8 cellular contexts compared by ENCODE assay signal in the genomic region with DNA sequence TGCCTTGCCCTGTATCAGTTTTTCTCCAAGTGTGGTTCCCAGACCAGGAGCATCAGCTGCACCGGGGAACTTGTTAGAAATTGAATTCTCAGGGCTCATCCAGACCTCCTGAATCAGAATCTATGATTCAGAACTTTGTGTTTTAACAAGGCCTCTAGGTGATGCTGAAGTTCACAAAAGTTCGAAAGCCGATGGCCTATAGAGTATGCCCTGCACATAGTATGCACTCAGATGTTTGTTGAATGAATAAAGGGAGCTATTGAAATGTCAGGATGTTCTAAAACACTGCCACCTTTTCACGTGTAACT. TPM values are rescaled to one million over a fixed set of nuclear protein-coding genes. Genes with fewer than 3 reads are reported as not detected.
A peak's percentile ranks its signal among the peaks of the same experiment; 100 is the strongest.
DNase-seq lines count a peak whose midpoint lies in the region; ATAC-seq and TF ChIP-seq lines count a peak whose summit lies in the region.

No MANE protein-coding gene starts in this region.

- H3K27me3 Mint-ChIP-seq in HFFc6 (ENCODE audit: insufficient read depth): no peaks in the 10 kb centered on the region; the same call in 1 of the 2 replicates
- H3K27me3 Mint-ChIP-seq in activated CD4-positive, alpha-beta memory T cell treated with anti-CD3 and anti-CD28 coated beads, Interleukin-2, amount 10 ng/mL, durations not matched to agents 7 days and 5 days: peaks cover 53% of the 10 kb centered on the region

- TF ChIP-seq CTCF in HFFc6 (IDR thresholded peaks at IDR 0.05) (peak; percentile 44), left ventricle myocardium inferior (IDR thresholded peaks at IDR 0.05; ENCODE audit: borderline replicate concordance) (no peak), gastrocnemius medialis (IDR thresholded peaks at IDR 0.05 in 4 of 5, conservative IDR thresholded peaks at IDR 0.05 in 1 of 5) (no peak)

- peaks cover 80% of the 10 kb centered on the region for H3K4me1 Mint-ChIP-seq in HFFc6 (ENCODE audit: low read depth)
- peaks cover 3% of the 10 kb centered on the region for H3K4me1 Mint-ChIP-seq in activated CD4-positive, alpha-beta memory T cell treated with anti-CD3 and anti-CD28 coated beads, Interleukin-2, amount 10 ng/mL, durations not matched to agents 7 days and 5 days

- in situ Hi-C loops in gastrocnemius medialis (cut with MboI; ENCODE audit: low sequenced_read_pairs in 4 of 4): no loop called here

- CTCF ChIA-PET in activated CD4-positive, alpha-beta memory T cell treated with anti-CD3 and anti-CD28 coated beads, Interleukin-2, amount 10 ng/mL, durations not matched to agents 7 days and 5 days (lab: Charles Lee): no interaction called here

- H3K4me3 Mint-ChIP-seq in HFFc6: peak overlapping the region; percentile 95
- peak overlapping the region; percentile 30 for H3K4me3 Mint-ChIP-seq in activated CD4-positive, alpha-beta memory T cell treated with anti-CD3 and anti-CD28 coated beads, Interleukin-2, amount 10 ng/mL, durations not matched to agents 7 days and 5 days

- peaks cover 21% of the 10 kb centered on the region for H3K36me3 Mint-ChIP-seq in HFFc6 (ENCODE audit: low read depth)
- H3K36me3 Mint-ChIP-seq in activated CD4-positive, alpha-beta memory T cell treated with anti-CD3 and anti-CD28 coated beads, Interleukin-2, amount 10 ng/mL, durations not matched to agents 7 days and 5 days (ENCODE audit: low read depth): no peaks in the 10 kb centered on the region

- ATAC-seq in gastrocnemius medialis (peak in 1 of 2 donors; percentile 27), GM19455 (IDR thresholded peaks at IDR 0.05; ENCODE audit: unreplicated experiment) (no peak), GM18498 (IDR thresholded peaks at IDR 0.05; ENCODE audit: unreplicated experiment) (no peak)

- H3K9me3 ChIP-seq in left ventricle myocardium inferior (replicated peaks): no peaks in the 10 kb centered on the region
- H3K9me3 ChIP-seq in gastrocnemius medialis: no peaks in the 10 kb centered on the region

- H3K27me3 ChIP-seq in left ventricle myocardium inferior (ENCODE audit: low read depth): no peaks in the 10 kb centered on the region
- H3K27me3 ChIP-seq in gastrocnemius medialis: no peaks in the 10 kb centered on the region

- H3K36me3 ChIP-seq in left ventricle myocardium inferior (peaks cover 13% of the 10 kb centered on the region), gastrocnemius medialis (no peaks in the 10 kb centered on the region)

- POLR2A ChIA-PET in activated CD4-positive, alpha-beta memory T cell treated with anti-CD3 and anti-CD28 coated beads, Interleukin-2, amount 10 ng/mL, durations not matched to agents 7 days and 5 days (lab: Charles Lee): no interaction called here

- H3K4me3 ChIP-seq in left ventricle myocardium inferior (peak overlapping the region; percentile 88), gastrocnemius medialis (peak overlapping the region; percentile 55 to 79 (median 68))

- DNase-seq in HFFc6 (peak; percentile 57), left ventricle myocardium inferior (no peak), gastrocnemius medialis (no peak), NCI-H1092 treated with DMSO at 0.1 percent for 48 hours (lab: John Stamatoyannopoulos, UW) (no peak), NCI-H128 (lab: John Stamatoyannopoulos, UW; ENCODE audit: unreplicated experiment) (no peak)
- no peak for DNase-seq in activated CD4-positive, alpha-beta memory T cell treated with anti-CD3 and anti-CD28 coated beads, Interleukin-2, amount 10 ng/mL, durations not matched to agents 7 days and 5 days

- peaks cover 81% of the 10 kb centered on the region for H3K4me1 ChIP-seq in left ventricle myocardium inferior
- H3K4me1 ChIP-seq in gastrocnemius medialis: peaks cover 0 to 15% of the 10 kb centered on the region in 2 donors

- no peak for TF ChIP-seq POLR2A in gastrocnemius medialis (IDR thresholded peaks at IDR 0.05)

- H3K9me3 Mint-ChIP-seq in HFFc6: no peaks in the 10 kb centered on the region
- no peaks in the 10 kb centered on the region for H3K9me3 Mint-ChIP-seq in activated CD4-positive, alpha-beta memory T cell treated with anti-CD3 and anti-CD28 coated beads, Interleukin-2, amount 10 ng/mL, durations not matched to agents 7 days and 5 days

- peak overlapping the region; percentile 95 for H3K27ac ChIP-seq in left ventricle myocardium inferior (replicated peaks)
- peak overlapping the region; percentile 68 to 84 (median 76) for H3K27ac ChIP-seq in gastrocnemius medialis

- H3K27ac Mint-ChIP-seq in HFFc6: peak overlapping the region; percentile 98
- no peak overlapping the region for H3K27ac Mint-ChIP-seq in activated CD4-positive, alpha-beta memory T cell treated with anti-CD3 and anti-CD28 coated beads, Interleukin-2, amount 10 ng/mL, durations not matched to agents 7 days and 5 days

- intact Hi-C loops in left ventricle myocardium inferior (cut with micrococcal nuclease) (no loop called here), gastrocnemius medialis (cut with DNase I; ENCODE audit: low total_unique reads) (loop anchor here (1.0 kb wide), 1 partner anchor 29 kb away; no protein-coding TSS in a partner anchor)

RNA-seq across cellular contexts. Expression of gene LARP6, which starts 0.7 kb away (rescaled TPM):
- 100 to 1,000 TPM; 105 to 121 (median 115) TPM for total RNA-seq in HFFc6 (2021; fragmentation: NEBNext Ultra II Directional; extraction: Animal tissue kit (Norgen Biotek cat#: 25700))
- not detected for total RNA-seq in activated CD4-positive, alpha-beta memory T cell treated with anti-CD3 and anti-CD28 coated beads, Interleukin-2, amount 10 ng/mL, durations not matched to agents 7 days and 5 days
- total RNA-seq in left ventricle myocardium inferior (50.6 TPM), gastrocnemius medialis (10 to 100 TPM; 10.0 to 20.6 (median 13.9) TPM)

RNA-seq across cellular contexts. Expression of gene THAP10, which starts 37.6 kb away (rescaled TPM):
- 1 to 10 TPM; 4.2 to 5.8 (median 5.1) TPM for total RNA-seq in HFFc6 (2021; fragmentation: NEBNext Ultra II Directional; extraction: Animal tissue kit (Norgen Biotek cat#: 25700))
- total RNA-seq in activated CD4-positive, alpha-beta memory T cell treated with anti-CD3 and anti-CD28 coated beads, Interleukin-2, amount 10 ng/mL, durations not matched to agents 7 days and 5 days: under 1 TPM; 0.15 to 0.30 TPM
- total RNA-seq in left ventricle myocardium inferior (5.6 TPM), gastrocnemius medialis (1 to 10 TPM in 2 of 4 donors, under 1 TPM in 2; 0.46 to 2.3 (median 1.1) TPM)

RNA-seq across cellular contexts. Expression of gene LRRC49, which starts 38.0 kb away (rescaled TPM):
- 10 to 100 TPM in 3 of 6 experiments, 1 to 10 TPM in 3; 6.2 to 13.4 (median 10.2) TPM for total RNA-seq in HFFc6 (2021; fragmentation: NEBNext Ultra II Directional; extraction: Animal tissue kit (Norgen Biotek cat#: 25700))
- total RNA-seq in activated CD4-positive, alpha-beta memory T cell treated with anti-CD3 and anti-CD28 coated beads, Interleukin-2, amount 10 ng/mL, durations not matched to agents 7 days and 5 days: not detected
- total RNA-seq in left ventricle myocardium inferior (86.6 TPM), gastrocnemius medialis (1 to 10 TPM in 3 of 4 donors, under 1 TPM in 1; 0.51 to 5.0 (median 2.8) TPM)

Comparison
In these comparisons a context has a peak if more than half of its experiments do, and no peak if none do; other contexts are left out.
1. RNA of gene LARP6, which starts 0.7 kb away (total RNA-seq): 105 to 121 TPM in HFFc6, 50.6 TPM in left ventricle myocardium inferior (single experiment) and 10.0 to 20.6 TPM in gastrocnemius medialis; not detected in activated CD4-positive, alpha-beta memory T cell treated with anti-CD3 and anti-CD28 coated beads, Interleukin-2, amount 10 ng/mL, durations not matched to agents 7 days and 5 days; every median in the first group is over 10 times any median in the second.